ENCODE assay signal across 14 cellular contexts in the genomic region with DNA sequence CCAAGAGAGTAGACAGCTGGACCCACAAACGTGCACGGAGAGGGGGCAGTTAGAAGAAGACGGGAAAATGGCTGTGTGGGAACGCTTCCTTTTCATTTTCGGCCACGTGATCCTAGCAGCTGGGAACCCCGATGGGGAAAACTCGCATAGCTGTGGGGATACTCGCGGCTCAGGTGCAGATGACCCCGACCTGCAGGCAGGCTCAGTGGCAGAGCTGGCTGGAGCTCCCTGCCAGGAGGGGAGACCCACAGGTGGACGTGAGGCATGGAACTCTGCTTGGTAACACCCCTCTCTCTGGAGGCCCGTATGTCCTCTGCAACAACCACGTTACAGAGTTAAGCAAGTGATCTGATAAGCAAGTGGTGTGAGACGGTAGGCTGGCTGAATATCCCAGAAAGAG.
A peak's percentile ranks its signal among the peaks of the same experiment; 100 is the strongest.
DNase-seq lines count a peak whose midpoint lies in the region; ATAC-seq and TF ChIP-seq lines count a peak whose summit lies in the region.
"Had no signal": no experiment of that assay in that cellular context is flagged by ENCODE, and none has a peak within 500 bp of the region (broad histone marks: within the 10 kb centered on the region; RNA-seq: fewer than 3 reads in every experiment).

No MANE protein-coding gene starts in this region.

- H3K4me1 Mint-ChIP-seq in nephron progenitor cell: no peaks in the 10 kb centered on the region
- H3K4me1 Mint-ChIP-seq: CD8-positive, alpha-beta memory T cell; IgD-negative memory B cell had no signal

- H3K36me3 ChIP-seq in BLaER1 treated with 17β-estradiol and CSF1 and Interleukin-3, amounts not matched to agents 10 nM and 100 nM: no peaks in the 10 kb centered on the region; a peak in 1 of 22 replicates
- no peaks in the 10 kb centered on the region for H3K36me3 ChIP-seq in RWPE2 (ENCODE audit: low read depth)
- H3K36me3 ChIP-seq: BE2C had no signal

- no peaks in the 10 kb centered on the region for H4K20me1 ChIP-seq in BLaER1 treated with 17β-estradiol and CSF1 and Interleukin-3, amounts not matched to agents 10 nM and 100 nM

- DNase-seq in RWPE2 (ENCODE audit: low spot score) (peak; percentile 51), nephron progenitor cell (no peak), sciatic nerve (ENCODE audit: low spot score) (peak; percentile 25), DMS79 treated with DMSO at 0.1 percent for 48 hours (lab: John Stamatoyannopoulos, UW) (no peak), NCI-H2107 treated with DMSO at 0.1 percent for 48 hours (lab: John Stamatoyannopoulos, UW; ENCODE audit: unreplicated experiment) (no peak)
- DNase-seq: BE2C; Caco-2; CD8-positive, alpha-beta memory T cell; H7 had no signal

- peaks cover 14 to 70% (median 59%) of the 10 kb centered on the region in 10 experiments for H3K4me1 ChIP-seq in BLaER1 treated with 17β-estradiol and CSF1 and Interleukin-3, amounts not matched to agents 10 nM and 100 nM
- no peaks in the 10 kb centered on the region for H3K4me1 ChIP-seq in RWPE2 (ENCODE audit: insufficient read depth, poor library complexity, severe bottlenecking)
- H3K4me1 ChIP-seq: A549, BE2C, Caco-2 had no signal

- no peaks in the 10 kb centered on the region for H3K27me3 ChIP-seq in BLaER1 treated with 17β-estradiol and CSF1 and Interleukin-3, amounts not matched to agents 10 nM and 100 nM
- H3K27me3 ChIP-seq in RWPE2 (ENCODE audit: insufficient read depth, poor library complexity, severe bottlenecking): no peaks in the 10 kb centered on the region
- H3K27me3 ChIP-seq: BE2C had no signal

- ATAC-seq in RWPE2 (ENCODE audit: low read depth): no peak
- no peak for ATAC-seq in sciatic nerve
- ATAC-seq in HG02642 (IDR thresholded peaks at IDR 0.05; ENCODE audit: poor library complexity, unreplicated experiment): no peak
- ATAC-seq: A549, GM23338 had no signal

- H3K4me3 ChIP-seq in BLaER1 treated with 17β-estradiol and CSF1 and Interleukin-3, amounts not matched to agents 10 nM and 100 nM: no peak overlapping the region
- no peak overlapping the region for H3K4me3 ChIP-seq in RWPE2 (ENCODE audit: severe bottlenecking)
- H3K4me3 ChIP-seq: A549, GM23338 had no signal

- no peak for TF ChIP-seq CTCF in RWPE2 (IDR thresholded peaks at IDR 0.05; ENCODE audit: poor library complexity, severe bottlenecking)
- no peak for TF ChIP-seq CTCF in nephron progenitor cell (IDR thresholded peaks at IDR 0.05)

- H3K9ac ChIP-seq in BLaER1 treated with 17β-estradiol and CSF1 and Interleukin-3, amounts not matched to agents 10 nM and 100 nM: no peak overlapping the region

- H3K36me3 Mint-ChIP-seq in nephron progenitor cell (ENCODE audit: low read depth): no peaks in the 10 kb centered on the region
- H3K36me3 Mint-ChIP-seq: CD8-positive, alpha-beta memory T cell; IgD-negative memory B cell had no signal

- peak overlapping the region in 2 of 11 experiments; percentile 8 to 72; a peak in 1 of 22 replicates for H3K27ac ChIP-seq in BLaER1 treated with 17β-estradiol and CSF1 and Interleukin-3, amounts not matched to agents 10 nM and 100 nM
- H3K27ac ChIP-seq in RWPE2 (ENCODE audit: poor library complexity, severe bottlenecking): no peak overlapping the region
- H3K27ac ChIP-seq: A549 had no signal

- no peak overlapping the region for H3K4me3 Mint-ChIP-seq in nephron progenitor cell
- H3K4me3 Mint-ChIP-seq: CD8-positive, alpha-beta memory T cell; GM23338; IgD-negative memory B cell had no signal

- intact Hi-C loops in sciatic nerve (cut with DNase I): loop anchor here (10.0 kb wide), 1 partner anchor 115 kb away; no protein-coding TSS in a partner anchor

- H3K27me3 Mint-ChIP-seq in nephron progenitor cell (ENCODE audit: low read depth, poor library complexity): no peaks in the 10 kb centered on the region

- peak overlapping the region in 7 of 11 experiments; percentile 50 to 89 (median 82); a peak in 12 of 22 replicates for H3K4me2 ChIP-seq in BLaER1 treated with 17β-estradiol and CSF1 and Interleukin-3, amounts not matched to agents 10 nM and 100 nM
- H3K4me2 ChIP-seq: A549, GM23338 had no signal

- H3K27ac Mint-ChIP-seq in nephron progenitor cell: peak overlapping the region; percentile 66
- H3K27ac Mint-ChIP-seq: CD8-positive, alpha-beta memory T cell; GM23338; IgD-negative memory B cell had no signal

- H3K9me3 Mint-ChIP-seq in nephron progenitor cell: no peaks in the 10 kb centered on the region
- H3K9me3 Mint-ChIP-seq: CD8-positive, alpha-beta memory T cell; GM23338; IgD-negative memory B cell had no signal

- no peaks in the 10 kb centered on the region for H3K9me3 ChIP-seq in BLaER1 treated with 17β-estradiol and CSF1 and Interleukin-3, amounts not matched to agents 10 nM and 100 nM (replicated peaks in 1 of 11)
- no peaks in the 10 kb centered on the region for H3K9me3 ChIP-seq in RWPE2 (ENCODE audit: severe bottlenecking)
- H3K9me3 ChIP-seq: A549, BE2C, Caco-2 had no signal

Comparison
In these comparisons a context has a peak if more than half of its experiments do, and no peak if none do; other contexts are left out.
1. DNase-seq: peak in RWPE2 (single experiment) and sciatic nerve (single experiment); none in nephron progenitor cell (single experiment), DMS79 treated with DMSO at 0.1 percent for 48 hours (single experiment) and NCI-H2107 treated with DMSO at 0.1 percent for 48 hours (single experiment).